14 cellular contexts compared by ENCODE assay signal in genomic region chr18:57003342-57003741, GRCh38.
DNase-seq lines count a peak whose midpoint lies in the region; ATAC-seq, FAIRE-seq and TF ChIP-seq lines count a peak whose summit lies in the region.
"Had no signal": no experiment of that assay in that cellular context is flagged by ENCODE, and none has a peak within 500 bp of the region (broad histone marks: within the 10 kb centered on the region; RNA-seq: fewer than 3 reads in every experiment).

No MANE protein-coding gene starts in this region.

- TF ChIP-seq CTCF in Loucy (conservative IDR thresholded peaks at IDR 0.05; ENCODE audit: low read length), result no peak
- no peak for TF ChIP-seq CTCF in bronchial epithelial cell (IDR thresholded peaks at IDR 0.05; ENCODE audit: insufficient read depth, low read length, severe bottlenecking)
- TF ChIP-seq CTCF in gastroesophageal sphincter (IDR thresholded peaks at IDR 0.05), result no peak

- no peak overlapping the region for H3K14ac ChIP-seq in trophoblast cell (ENCODE audit: low read length)

- H2AFZ ChIP-seq in Loucy (ENCODE audit: low read length) (no peak overlapping the region), trophoblast cell (ENCODE audit: insufficient read depth, low read length, poor library complexity) (no peak overlapping the region)

- no peak overlapping the region for H3K18ac ChIP-seq in trophoblast cell (ENCODE audit: low read length)

- DNase-seq in DMS53 treated with DMSO at 0.1 percent for 48 hours (lab: John Stamatoyannopoulos, UW; ENCODE audit: unreplicated experiment), result peak; percentile 54
- no peak for DNase-seq in DMS53 (lab: John Stamatoyannopoulos, UW)
- peak; percentile 15 for DNase-seq in bronchial epithelial cell (ENCODE audit: low read depth)
- DNase-seq in trophoblast cell, result no peak
- DNase-seq: CD8-positive, alpha-beta memory T cell; MM.1S; RPMI8226; SIG-M5 had no signal

- H3K9ac ChIP-seq in Loucy (ENCODE audit: low read depth, low read length, poor library complexity, severe bottlenecking) (no peak overlapping the region), trophoblast cell (ENCODE audit: low read length) (no peak overlapping the region)

- no peak for ATAC-seq in HG03521 (IDR thresholded peaks at IDR 0.05; ENCODE audit: unreplicated experiment)
- no peak for ATAC-seq in gastroesophageal sphincter

- peaks cover 12% of the 10 kb centered on the region; the same call in 1 of the 2 replicates for H3F3A ChIP-seq in Loucy (ENCODE audit: low read depth)

- H4K8ac ChIP-seq in trophoblast cell (ENCODE audit: low read depth, low read length), result no peak overlapping the region

- H3K4me2 ChIP-seq in Loucy (ENCODE audit: low read depth, low read length, poor library complexity, severe bottlenecking) (peak overlapping the region; percentile 79), trophoblast cell (ENCODE audit: low read length) (no peak overlapping the region)

- no peak overlapping the region for H2BK12ac ChIP-seq in trophoblast cell (ENCODE audit: low read length)

- H3K4ac ChIP-seq in trophoblast cell (ENCODE audit: low read depth, low read length), result no peak overlapping the region

- no CpG with 5 or more reads among the region's 2 CpGs for WGBS in trophoblast cell (ENCODE audit: extremely low coverage, insufficient coverage, insufficient read length)
- 28 to 46% methylated on average over 2 of the region's 2 CpGs for WGBS in gastroesophageal sphincter (ENCODE audit: low coverage in 1 of 2), 2 donors

- H3K79me1 ChIP-seq in trophoblast cell (ENCODE audit: low read length), result no peaks in the 10 kb centered on the region

- H3K36me3 ChIP-seq in Loucy (ENCODE audit: insufficient read depth, low read length), result no peaks in the 10 kb centered on the region
- no peaks in the 10 kb centered on the region for H3K36me3 ChIP-seq in bronchial epithelial cell (ENCODE audit: control insufficient read depth, insufficient read depth, low read length)
- no peaks in the 10 kb centered on the region for H3K36me3 ChIP-seq in trophoblast cell (ENCODE audit: control insufficient read depth in 1 of 2, insufficient read depth in 2 of 2, low read length in 2 of 2)
- H3K36me3 ChIP-seq in gastroesophageal sphincter, result no peaks in the 10 kb centered on the region

- no peak overlapping the region for H4K12ac ChIP-seq in trophoblast cell (ENCODE audit: low read depth, low read length)

- H4K20me1 ChIP-seq in Loucy (ENCODE audit: insufficient read depth, low read length, poor library complexity, severe bottlenecking), result no peaks in the 10 kb centered on the region

- no peak overlapping the region for H2BK5ac ChIP-seq in trophoblast cell (ENCODE audit: low read depth, low read length, poor library complexity)

- peaks cover 64% of the 10 kb centered on the region for H3K4me1 ChIP-seq in Loucy (ENCODE audit: insufficient read depth, low read length, poor library complexity, severe bottlenecking)
- no peaks in the 10 kb centered on the region for H3K4me1 ChIP-seq in trophoblast cell (ENCODE audit: control insufficient read depth in 1 of 2, insufficient read depth in 2 of 2, low read length in 2 of 2)
- H3K4me1 ChIP-seq in gastroesophageal sphincter, result peaks cover 0 to 28% (median 5%) of the 10 kb centered on the region in 3 donors

- no peaks in the 10 kb centered on the region for H3K9me3 ChIP-seq in Loucy (ENCODE audit: insufficient read depth, low read depth, low read length)
- no peaks in the 10 kb centered on the region for H3K9me3 ChIP-seq in trophoblast cell (ENCODE audit: insufficient read depth, low read depth, low read length)
- H3K9me3 ChIP-seq in gastroesophageal sphincter, result no peaks in the 10 kb centered on the region

- no peaks in the 10 kb centered on the region for H3K27me3 ChIP-seq in Loucy (ENCODE audit: insufficient read depth, low read length, poor library complexity, severe bottlenecking)
- H3K27me3 ChIP-seq in bronchial epithelial cell (ENCODE audit: control insufficient read depth, insufficient read depth, low read length), result no peaks in the 10 kb centered on the region
- H3K27me3 ChIP-seq in trophoblast cell (ENCODE audit: insufficient read depth, low read length), result no peaks in the 10 kb centered on the region
- no peaks in the 10 kb centered on the region for H3K27me3 ChIP-seq in gastroesophageal sphincter

- H3K79me2 ChIP-seq in Loucy (ENCODE audit: insufficient read depth, low read length) (no peaks in the 10 kb centered on the region), trophoblast cell (ENCODE audit: control insufficient read depth, insufficient read depth, low read length, poor library complexity) (no peaks in the 10 kb centered on the region)

- H3K9me2 ChIP-seq in Loucy (replicated peaks; ENCODE audit: low read depth, low read length), result no peaks in the 10 kb centered on the region

- no peak overlapping the region for H3K4me3 ChIP-seq in Loucy (ENCODE audit: low read length, poor library complexity, severe bottlenecking)
- H3K4me3 ChIP-seq in bronchial epithelial cell (ENCODE audit: low read depth, low read length), result no peak overlapping the region
- H3K4me3 ChIP-seq in trophoblast cell (ENCODE audit: low read depth, low read length), result no peak overlapping the region
- H3K4me3 ChIP-seq in gastroesophageal sphincter, result no peak overlapping the region

- no peak for TF ChIP-seq EP300 in gastroesophageal sphincter (IDR thresholded peaks at IDR 0.05)

- no peak overlapping the region for H2AK5ac ChIP-seq in trophoblast cell (ENCODE audit: low read length)

- H3K27ac ChIP-seq in trophoblast cell (ENCODE audit: low read depth, low read length), result no peak overlapping the region
- H3K27ac ChIP-seq in gastroesophageal sphincter, result no peak overlapping the region
- H3K27ac ChIP-seq: 22Rv1 had no signal

- no peak overlapping the region for H4K91ac ChIP-seq in trophoblast cell (ENCODE audit: low read depth, low read length)

- H2BK120ac ChIP-seq in trophoblast cell (ENCODE audit: insufficient read depth, low read length, poor library complexity), result no peak overlapping the region

- FAIRE-seq in A204.1 (lab: Jason Lieb, UNC) (peak; percentile 60), bronchial epithelial cell (lab: Jason Lieb, UNC) (no peak)
- FAIRE-seq: H54 had no signal

- H3K23ac ChIP-seq in trophoblast cell (ENCODE audit: low read length), result no peak overlapping the region

- TF ChIP-seq POLR2A in gastroesophageal sphincter (IDR thresholded peaks at IDR 0.05), result no peak

Comparison
In these comparisons a context has a peak if more than half of its experiments do, and no peak if none do; other contexts are left out.
1. DNase-seq: peak in DMS53 treated with DMSO at 0.1 percent for 48 hours (single experiment) and bronchial epithelial cell (single experiment); none in DMS53 (single experiment) and trophoblast cell (0 of 2).